In genomic region chr2:195620499-195620898, GRCh38 we compare ENCODE assay signal across 15 cellular contexts. TPM values are rescaled to one million over a fixed set of nuclear protein-coding genes. Genes with fewer than 3 reads are reported as not detected.
DNase-seq lines count a peak whose midpoint lies in the region; ATAC-seq and TF ChIP-seq lines count a peak whose summit lies in the region.
"Had no signal": no experiment of that assay in that cellular context is flagged by ENCODE, and none has a peak within 500 bp of the region (broad histone marks: within the 10 kb centered on the region; RNA-seq: fewer than 3 reads in every experiment).

No MANE protein-coding gene starts in this region.

- no peaks in the 10 kb centered on the region for H3K9me3 ChIP-seq in IMR-90 (ENCODE audit: control insufficient read depth, insufficient read depth, low read length)

- H3K36me3 Mint-ChIP-seq in nephron progenitor cell (ENCODE audit: low read depth): no peaks in the 10 kb centered on the region

- peaks cover 12% of the 10 kb centered on the region for H3K27me3 Mint-ChIP-seq in nephron progenitor cell (ENCODE audit: low read depth, poor library complexity)
- H3K27me3 Mint-ChIP-seq: B cell; CD4-positive, alpha-beta T cell had no signal

- CTCF ChIA-PET in IMR-90 (lab: Yijun Ruan, JAX): no interaction called here

- peaks cover 2% of the 10 kb centered on the region; the same call in 1 of the 2 replicates for H3K4me1 ChIP-seq in IMR-90 (ENCODE audit: control insufficient read depth, insufficient read depth, low read length)

- ATAC-seq in IMR-90 (ENCODE audit: low read depth): peak; percentile 59
- no peak for ATAC-seq in HG03354 (IDR thresholded peaks at IDR 0.05; ENCODE audit: poor library complexity, severe bottlenecking, unreplicated experiment)

- no peaks in the 10 kb centered on the region for H3K36me3 ChIP-seq in IMR-90 (ENCODE audit: control insufficient read depth, insufficient read depth, low read length)

- peaks cover 12 to 17% of the 10 kb centered on the region in 2 experiments for H3K79me1 ChIP-seq in IMR-90 (ENCODE audit: low read depth in 1 of 2, low read length in 2 of 2)

- no peak overlapping the region for H3K4me3 ChIP-seq in IMR-90 (ENCODE audit: insufficient read depth, low read depth, low read length)
- H3K4me3 ChIP-seq in choroid plexus epithelial cell (ENCODE audit: low read depth, low read length): no peak overlapping the region
- H3K4me3 ChIP-seq: PC-9 had no signal

- POLR2A ChIA-PET in IMR-90 (lab: Charles Lee; ENCODE audit: unreplicated experiment): no interaction called here

- BruUV-seq in IMR-90 (replicated peaks; lab: Mats Ljungman, UMichigan): no TSS peak

- no peak overlapping the region for H3K23ac ChIP-seq in IMR-90 (ENCODE audit: low read depth, low read length)

- no peak for TF ChIP-seq CTCF in IMR-90 (conservative IDR thresholded peaks at IDR 0.05; ENCODE audit: low read depth, low read length)
- no peak for TF ChIP-seq CTCF in choroid plexus epithelial cell (conservative IDR thresholded peaks at IDR 0.05; ENCODE audit: low read depth, low read length)
- no peak for TF ChIP-seq CTCF in nephron progenitor cell (IDR thresholded peaks at IDR 0.05)

- H3K27ac ChIP-seq in IMR-90 (ENCODE audit: insufficient read depth, low read length): no peak overlapping the region
- H3K27ac ChIP-seq: PC-9 had no signal

- H2BK15ac ChIP-seq in IMR-90 (ENCODE audit: low read depth, low read length): no peak overlapping the region

- H2AK9ac ChIP-seq in IMR-90 (replicated peaks; ENCODE audit: low read depth, low read length, poor library complexity): no peak overlapping the region

- no peak overlapping the region for H3K56ac ChIP-seq in IMR-90 (ENCODE audit: extremely low read depth, insufficient read depth, low read length)

- TF ChIP-seq POLR2A in IMR-90 (IDR thresholded peaks at IDR 0.05; ENCODE audit: low read depth, low read length): no peak

- H3K4me2 ChIP-seq in IMR-90 (ENCODE audit: low read depth, low read length): peak overlapping the region; percentile 35; the same call in 1 of the 2 replicates
- H3K4me2 ChIP-seq: PC-9 had no signal

- no peaks in the 10 kb centered on the region for H4K20me1 ChIP-seq in IMR-90 (ENCODE audit: insufficient read depth, low read length)

- TF ChIP-seq RAD21 in IMR-90 (IDR thresholded peaks at IDR 0.05; ENCODE audit: low read length): no peak

- intact Hi-C loops in IMR-90 (cut with micrococcal nuclease): no loop called here

- H3K4me3 Mint-ChIP-seq in nephron progenitor cell: no peak overlapping the region
- H3K4me3 Mint-ChIP-seq: B cell; CD4-positive, alpha-beta T cell had no signal

- H4K8ac ChIP-seq in IMR-90 (ENCODE audit: low read depth in 2 of 2, low read length in 2 of 2): no peak overlapping the region

- peaks cover 15% of the 10 kb centered on the region for H3K4me1 Mint-ChIP-seq in nephron progenitor cell

- dilution Hi-C loops in IMR-90 (cut with HindIII; ENCODE audit: low sequenced_read_pairs, unreplicated experiment): no loop called here

- H3K4ac ChIP-seq in IMR-90 (ENCODE audit: low read depth, low read length): no peak overlapping the region

- H2BK120ac ChIP-seq in IMR-90 (ENCODE audit: low read depth, low read length): no peak overlapping the region

- no peaks in the 10 kb centered on the region for H3K9me1 ChIP-seq in IMR-90 (ENCODE audit: insufficient read depth, low read length)

- H3K18ac ChIP-seq in IMR-90 (ENCODE audit: low read depth, low read length): no peak overlapping the region; the same call in 1 of the 2 replicates

- H3K9ac ChIP-seq in IMR-90 (ENCODE audit: low read depth, low read length): no peak overlapping the region

- H2AFZ ChIP-seq in IMR-90 (replicated peaks; ENCODE audit: low read length, poor library complexity): no peak overlapping the region
- H2AFZ ChIP-seq: PC-9 had no signal

- no peak overlapping the region for H2BK20ac ChIP-seq in IMR-90 (ENCODE audit: low read depth, low read length)

- peak overlapping the region; percentile 64 for H3K27ac Mint-ChIP-seq in nephron progenitor cell
- H3K27ac Mint-ChIP-seq: B cell; CD4-positive, alpha-beta T cell had no signal

- DNase-seq in EH (ENCODE audit: low read depth) (peak; percentile 61), IMR-90 (peak; percentile 34), choroid plexus epithelial cell (ENCODE audit: low read depth) (peak; percentile 35), nephron progenitor cell (no peak), ecto neural progenitor cell (ENCODE audit: low spot score) (no peak), DMS53 treated with DMSO at 0.1 percent for 48 hours (lab: John Stamatoyannopoulos, UW; ENCODE audit: unreplicated experiment) (no peak)
- DNase-seq: Calu3; CD4-positive, alpha-beta T cell; DMS79 treated with DMSO at 0.1 percent for 48 hours; NCI-H1048; NCI-H345; NCI-H774; PC-9 had no signal

- no peak overlapping the region for H4K91ac ChIP-seq in IMR-90 (ENCODE audit: insufficient read depth, low read depth, low read length)

- in situ Hi-C loops in IMR-90 (cut with MboI; ENCODE audit: low sequenced_read_pairs): no loop called here

- peak overlapping the region; percentile 21 for H2BK5ac ChIP-seq in IMR-90 (ENCODE audit: low read depth, low read length, poor library complexity, severe bottlenecking)

- no CpG with 5 or more reads among the region's 3 CpGs for WGBS in IMR-90 (ENCODE audit: extremely low coverage in 2 of 2, insufficient read length in 1 of 2), 2 experiments

- peaks cover 7% of the 10 kb centered on the region for H3K9me3 Mint-ChIP-seq in nephron progenitor cell
- H3K9me3 Mint-ChIP-seq: CD4-positive, alpha-beta T cell had no signal

- H2AK5ac ChIP-seq in IMR-90 (ENCODE audit: low read depth, low read length): no peak overlapping the region

- H3K27me3 ChIP-seq in IMR-90 (ENCODE audit: control insufficient read depth, insufficient read depth, low read length): no peaks in the 10 kb centered on the region

- H4K5ac ChIP-seq in IMR-90 (ENCODE audit: low read depth, low read length): no peak overlapping the region

- no peak overlapping the region for H3K14ac ChIP-seq in IMR-90 (replicated peaks; ENCODE audit: low read depth, low read length)

TF ChIP-seq in IMR-90, 13 proteins besides CTCF, POLR2A, EP300 and RAD21:
- TF ChIP-seq SMC3 (IDR thresholded peaks at IDR 0.05; ENCODE audit: low read depth, low read length) (no peak), MAZ (IDR thresholded peaks at IDR 0.05; ENCODE audit: borderline replicate concordance, low read depth, low read length) (no peak), ELK1 (IDR thresholded peaks at IDR 0.05; ENCODE audit: borderline replicate concordance, low read depth, low read length) (no peak), RFX5 (IDR thresholded peaks at IDR 0.05; ENCODE audit: low read depth, low read length) (no peak), BHLHE40 (IDR thresholded peaks at IDR 0.05; ENCODE audit: low read depth, low read length) (no peak), MAFK (IDR thresholded peaks at IDR 0.05; ENCODE audit: low read depth, low read length) (no peak), MXI1 (IDR thresholded peaks at IDR 0.05; ENCODE audit: borderline replicate concordance, low read depth, low read length) (no peak), NFE2L2 (IDR thresholded peaks at IDR 0.05; ENCODE audit: low read depth, low read length) (no peak)

RNA-seq across cellular contexts. Expression of gene SLC39A10, which starts 36.5 kb away (rescaled TPM):
- total RNA-seq in IMR-90 (2012; rRNA removed): 64.7 and 92.8 TPM in 2 replicates
- polyA plus RNA-seq in IMR-90 (2012; rRNA removed): 12.6 and 17.6 TPM in 2 replicates
- polyA plus RNA-seq in IMR-90 (2012; cell fraction: cytosol; rRNA removed): 2.4 and 3.2 TPM in 2 replicates
- 10.2 and 75.9 TPM in 2 replicates for polyA plus RNA-seq in IMR-90 (2012; cell fraction: nucleus; rRNA removed; ENCODE audit: low replicate concordance)

Comparison
In these comparisons a context has a peak if more than half of its experiments do, and no peak if none do; other contexts are left out.
1. DNase-seq: peak in EH (single experiment), IMR-90 (single experiment) and choroid plexus epithelial cell (single experiment); none in nephron progenitor cell (single experiment), ecto neural progenitor cell (single experiment) and DMS53 treated with DMSO at 0.1 percent for 48 hours (single experiment).